8 cellular contexts compared by ENCODE assay signal in genomic region chr10:109978481-109978880, GRCh38. TPM values are rescaled to one million over a fixed set of nuclear protein-coding genes. Genes with fewer than 3 reads are reported as not detected.
A peak's percentile ranks its signal among the peaks of the same experiment; 100 is the strongest.
DNase-seq lines count a peak whose midpoint lies in the region; ATAC-seq, FAIRE-seq and TF ChIP-seq lines count a peak whose summit lies in the region.

No MANE protein-coding gene starts in this region.

- no peak for DNase-seq in BJ (ENCODE audit: low read depth)
- peak; percentile 64 for DNase-seq in HEK293T (ENCODE audit: extremely low spot score)
- peak; percentile 26 for DNase-seq in mammary epithelial cell
- no peak for DNase-seq in left lung
- peak; percentile 30 for DNase-seq in stimulated activated CD8-positive, alpha-beta memory T cell treated with anti-CD3 and anti-CD28 coated beads, Interleukin-15, amount 100 ng/mL, for 24 hours (ENCODE audit: low read depth)
- no peak for DNase-seq in NCI-H2227 (lab: John Stamatoyannopoulos, UW; ENCODE audit: unreplicated experiment)
- DNase-seq in DMS114 treated with DMSO at 0.1 percent for 48 hours (lab: John Stamatoyannopoulos, UW; ENCODE audit: unreplicated experiment): no peak

- dilution Hi-C loops in mammary epithelial cell (cut with HindIII; ENCODE audit: low sequenced_read_pairs): no loop called here

- H3K27me3 ChIP-seq in BJ (ENCODE audit: control insufficient read depth, insufficient read depth, low read length) (no peaks in the 10 kb centered on the region), mammary epithelial cell (ENCODE audit: insufficient read depth, low read length) (no peaks in the 10 kb centered on the region), left lung (no peaks in the 10 kb centered on the region)

- CTCF ChIA-PET in BJ (lab: Yijun Ruan, JAX): interaction anchor here (0.7 to 5.4 kb wide), 20 partner anchors 10 to 307 kb away, joined by 3 to 30 read pairs (median 4); partner anchors contain the start of gene ADD3
- CTCF ChIA-PET in HEK293T (lab: Yijun Ruan, JAX): interaction anchor here (0.7 to 2.1 kb wide), 7 partner anchors 7 to 57 kb away, joined by 3 to 8 read pairs (median 4); partner anchors contain the start of gene ADD3
- CTCF ChIA-PET in mammary epithelial cell (lab: Charles Lee; ENCODE audit: low non-redundant PET): no interaction called here

- BruUV-seq in mammary epithelial cell (replicated peaks; lab: Mats Ljungman, UMichigan): no TSS peak

- ATAC-seq in left lung: peak; percentile 61

- H3K79me2 ChIP-seq in mammary epithelial cell (ENCODE audit: insufficient read depth, low read length): no peaks in the 10 kb centered on the region

- POLR2A ChIA-PET in BJ (lab: Charles Lee): no interaction called here
- POLR2A ChIA-PET in HEK293T (lab: Yijun Ruan, JAX): interaction anchor here (1.2 kb wide), 1 partner anchor 29 kb away, joined by 4 read pairs; the partner anchor contains the start of gene ADD3

- H3K4me1 ChIP-seq in mammary epithelial cell (ENCODE audit: insufficient read depth, low read length) (no peaks in the 10 kb centered on the region), left lung (peaks cover 5 to 9% of the 10 kb centered on the region in 2 donors)

- H3K9me3 ChIP-seq in mammary epithelial cell (replicated peaks; ENCODE audit: insufficient read depth, low read length) (no peaks in the 10 kb centered on the region), left lung (no peaks in the 10 kb centered on the region)

- intact Hi-C loops in mammary epithelial cell (cut with micrococcal nuclease) (loop anchor here (1.0 to 2.0 kb wide), 4 partner anchors 28 to 159 kb away; partner anchors contain the start of gene ADD3), left lung (cut with DNase I) (no loop called here)

- WGBS in mammary epithelial cell (ENCODE audit: low coverage, missing lambda C conversion rate): 83% methylated on average over 6 of the region's 6 CpGs

- in situ Hi-C loops in mammary epithelial cell (cut with MboI; ENCODE audit: low sequenced_read_pairs in 2 of 2): no loop called here

- H3K9ac ChIP-seq in mammary epithelial cell (ENCODE audit: insufficient read depth, low read length): no peak overlapping the region

- TF ChIP-seq CTCF in BJ (IDR thresholded peaks at IDR 0.05; ENCODE audit: insufficient read depth, low read depth, low read length): peak; percentile 77
- TF ChIP-seq CTCF in mammary epithelial cell (conservative IDR thresholded peaks at IDR 0.05 in 1 of 2, IDR thresholded peaks at IDR 0.05 in 1 of 2; ENCODE audit: extremely low read depth in 1 of 2, insufficient read depth in 1 of 2, low read depth in 1 of 2, low read length in 2 of 2): peak; percentile 88 to 96
- peak; percentile 67 to 77 for TF ChIP-seq CTCF in left lung (IDR thresholded peaks at IDR 0.05)

- FAIRE-seq in TTC549 (lab: Jason Lieb, UNC): peak; percentile 99

- H2AFZ ChIP-seq in mammary epithelial cell (ENCODE audit: low read depth, low read length): no peak overlapping the region

- H3K27ac ChIP-seq in mammary epithelial cell (ENCODE audit: insufficient read depth, low read depth, low read length) (no peak overlapping the region), left lung (no peak overlapping the region)

- H3K4me3 ChIP-seq in BJ (ENCODE audit: low read depth, low read length): no peak overlapping the region
- no peak overlapping the region for H3K4me3 ChIP-seq in mammary epithelial cell (replicated peaks in 1 of 3; ENCODE audit: insufficient read depth in 1 of 3, low read depth in 2 of 3, low read length in 3 of 3)
- H3K4me3 ChIP-seq in left lung: no peak overlapping the region

- H4K20me1 ChIP-seq in mammary epithelial cell (ENCODE audit: insufficient read depth, low read length): no peaks in the 10 kb centered on the region

- H3K4me2 ChIP-seq in mammary epithelial cell (ENCODE audit: insufficient read depth, low read depth, low read length): no peak overlapping the region

- no peaks in the 10 kb centered on the region for H3K36me3 ChIP-seq in BJ (ENCODE audit: control insufficient read depth, insufficient read depth, low read length)
- no peaks in the 10 kb centered on the region for H3K36me3 ChIP-seq in mammary epithelial cell (ENCODE audit: insufficient read depth, low read length)
- no peaks in the 10 kb centered on the region for H3K36me3 ChIP-seq in left lung

TF ChIP-seq in HEK293T, 16 proteins besides CTCF, POLR2A, EP300 and RAD21:
- TF ChIP-seq HDGF (IDR thresholded peaks at IDR 0.05; ENCODE audit: borderline replicate concordance) (no peak), TARDBP (IDR thresholded peaks at IDR 0.05) (no peak), SP1 (IDR thresholded peaks at IDR 0.05) (no peak), ELF4 (IDR thresholded peaks at IDR 0.05) (no peak), FOXK2 (IDR thresholded peaks at IDR 0.05) (no peak)

RNA-seq across cellular contexts. Expression of gene ADD3, which starts 29.3 kb away (rescaled TPM):
- polyA plus RNA-seq in BJ (2011; rRNA removed) (52.0 and 96.2 TPM in 2 replicates), mammary epithelial cell (102 TPM)
- polyA minus RNA-seq in BJ (2011; rRNA and poly(A)+ RNA removed): 44.0 and 67.4 TPM in 2 replicates
- total RNA-seq in mammary epithelial cell (10 to 100 TPM; 24.8 to 67.5 TPM), left lung (10 to 100 TPM; 62.0 to 77.6 TPM)
- polyA minus RNA-seq in mammary epithelial cell: 15.7 TPM

RNA-seq across cellular contexts. Expression of gene XPNPEP1, which starts 55.2 kb away (rescaled TPM):
- polyA plus RNA-seq in BJ (2011; rRNA removed) (108 and 173 TPM in 2 replicates), mammary epithelial cell (152 TPM)
- 210 and 311 TPM in 2 replicates for polyA minus RNA-seq in BJ (2011; rRNA and poly(A)+ RNA removed)
- total RNA-seq in mammary epithelial cell (100 to 1,000 TPM in 1 of 2 donors, 10 to 100 TPM in 1; 68.6 to 127 TPM), left lung (10 to 100 TPM; 49.0 to 50.7 TPM)
- polyA minus RNA-seq in mammary epithelial cell: 213 TPM

Comparison
In these comparisons a context has a peak if more than half of its experiments do, and no peak if none do; other contexts are left out.
1. DNase-seq: peak in HEK293T (single experiment), mammary epithelial cell (single experiment) and stimulated activated CD8-positive, alpha-beta memory T cell treated with anti-CD3 and anti-CD28 coated beads, Interleukin-15, amount 100 ng/mL, for 24 hours (single experiment); none in BJ (single experiment), left lung (0 of 2), NCI-H2227 (single experiment) and DMS114 treated with DMSO at 0.1 percent for 48 hours (single experiment).
2. Peak in every context shown above with its lines, with median percentiles within 50 percentile points of each other: CTCF ChIP-seq.